8 cellular contexts compared by ENCODE assay signal in genomic region chr10:95242581-95243317, GRCh38.
DNase-seq lines count a peak whose midpoint lies in the region; ATAC-seq and TF ChIP-seq lines count a peak whose summit lies in the region.

No MANE protein-coding gene starts in this region.

- TF ChIP-seq CTCF in WI38 (IDR thresholded peaks at IDR 0.05; ENCODE audit: low read depth, low read length): peak; percentile 41

- peak; percentile 47 for DNase-seq in activated CD4-positive, alpha-beta T cell treated with anti-CD3 and anti-CD28 coated beads for 48 hours
- DNase-seq in activated CD4-positive, alpha-beta T cell treated with anti-CD3 and anti-CD28 coated beads for 1 hour: no peak
- DNase-seq in KBM-7 (peak; percentile 61), globus pallidus (ENCODE audit: low spot score) (peak; percentile 31)
- peak; percentile 21 for DNase-seq in stimulated activated CD4-positive, alpha-beta T cell treated with anti-CD3 and anti-CD28 coated beads, Interleukin-1b, Interleukin-23, amount 100 ng/mL, for 48 hours

- no peak for ATAC-seq in HG02840 (IDR thresholded peaks at IDR 0.05; ENCODE audit: low FRiP score, unreplicated experiment)
- ATAC-seq in GM19324 (IDR thresholded peaks at IDR 0.05; ENCODE audit: low FRiP score, unreplicated experiment): no peak

- in situ Hi-C loops in KBM-7 (cut with MboI; ENCODE audit: low pct_unique_long_range_greater_than_20kb, low sequenced_read_pairs): loop anchor here (10.0 to 25.0 kb wide), 2 partner anchors 122 to 630 kb away; no protein-coding TSS in a partner anchor

- no peak overlapping the region for H3K4me3 ChIP-seq in WI38 (ENCODE audit: low read depth, low read length)
